In the genomic region with DNA sequence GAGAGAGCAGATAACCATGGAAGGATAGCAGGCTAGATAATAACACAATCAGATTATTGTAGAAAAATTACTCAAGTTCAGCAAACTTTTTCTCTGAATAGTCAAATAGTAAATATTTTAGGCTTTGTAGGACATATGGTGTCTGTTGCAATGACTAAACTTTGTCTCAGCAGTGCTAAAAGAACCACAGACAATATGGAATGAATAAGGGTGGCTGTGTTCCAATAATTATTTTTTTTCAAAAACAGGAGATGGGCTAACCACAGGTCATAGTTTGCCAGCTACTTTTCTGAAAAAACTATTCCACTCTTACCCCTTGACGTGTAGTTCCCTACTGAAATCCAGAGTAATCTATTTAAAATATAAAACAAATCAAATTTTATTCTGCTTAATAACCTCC, we compare ENCODE assay signal across 17 cellular contexts.
A peak's percentile ranks its signal among the peaks of the same experiment; 100 is the strongest.
DNase-seq lines count a peak whose midpoint lies in the region; ATAC-seq and TF ChIP-seq lines count a peak whose summit lies in the region.
"Had no signal": no experiment of that assay in that cellular context is flagged by ENCODE, and none has a peak within 500 bp of the region (broad histone marks: within the 10 kb centered on the region; RNA-seq: fewer than 3 reads in every experiment).

No MANE protein-coding gene starts in this region.

- H2AFZ ChIP-seq in PC-3 (ENCODE audit: low read length), result no peak overlapping the region

- no peaks in the 10 kb centered on the region for H3K9me2 ChIP-seq in PC-3 (replicated peaks; ENCODE audit: low read length)

- H3K79me2 ChIP-seq in PC-3 (ENCODE audit: low read length), result no peaks in the 10 kb centered on the region

- no peak for TF ChIP-seq CTCF in PC-3 (conservative IDR thresholded peaks at IDR 0.05; ENCODE audit: low read depth, low read length)

- POLR2A ChIA-PET in PC-3 (lab: Charles Lee; ENCODE audit: unreplicated experiment), result no interaction called here

- H3K4me3 ChIP-seq in PC-3 (ENCODE audit: low read length), result no peak overlapping the region
- no peak overlapping the region for H3K4me3 ChIP-seq in MG63
- H3K4me3 ChIP-seq: HAP-1 had no signal

- peak; percentile 4 for DNase-seq in AG08395 (ENCODE audit: low spot score)
- DNase-seq in GM04503 (ENCODE audit: low read depth), result peak; percentile 17
- peak; percentile 65 for DNase-seq in PC-3
- peak; percentile 20 for DNase-seq in fibroblast of peridontal ligament (ENCODE audit: extremely low read depth)
- no peak for DNase-seq in NCI-H774 (lab: John Stamatoyannopoulos, UW)
- no peak for DNase-seq in superior temporal gyrus (ENCODE audit: extremely low spot score)
- no peak for DNase-seq in MG63
- DNase-seq: 8988T; C1 segment of cervical spinal cord; CD4-positive, alpha-beta T cell; DMS153; DMS79 treated with DMSO at 0.1 percent for 48 hours; GDM1; IMR-90; KBM-7 had no signal

- peaks cover 5% of the 10 kb centered on the region; the same call in 1 of the 2 replicates for H3K4me1 ChIP-seq in PC-3 (ENCODE audit: insufficient read depth, low read length)
- H3K4me1 ChIP-seq: HAP-1 had no signal

- no peak overlapping the region; the same call in 1 of the 2 replicates for H3K27ac ChIP-seq in PC-3 (ENCODE audit: low read length)

- CTCF ChIA-PET in PC-3 (lab: Charles Lee), result no interaction called here

- H3K4me2 ChIP-seq in PC-3 (ENCODE audit: low read length), result no peak overlapping the region

- H3K9me3 ChIP-seq in PC-3 (ENCODE audit: low read length) (no peaks in the 10 kb centered on the region), MG63 (0 out of 2 replicates have a peak, but pooled peaks cover 3% of the 10 kb centered on the region)
- H3K9me3 ChIP-seq: HAP-1 had no signal

- no TSS peak for BruUV-seq in PC-3 (replicated peaks; lab: Mats Ljungman, UMichigan)

- H3F3A ChIP-seq in PC-3 (ENCODE audit: low read length, unreplicated experiment), result no peaks in the 10 kb centered on the region

- intact Hi-C loops in PC-3 (cut with micrococcal nuclease), result no loop called here

- H3K36me3 ChIP-seq in PC-3 (ENCODE audit: low read depth, low read length), result no peaks in the 10 kb centered on the region
- H3K36me3 ChIP-seq in MG63, result no peaks in the 10 kb centered on the region
- H3K36me3 ChIP-seq: HAP-1 had no signal

- H4K20me1 ChIP-seq in PC-3 (ENCODE audit: low read length), result no peaks in the 10 kb centered on the region

- H3K27me3 ChIP-seq in PC-3 (ENCODE audit: low read length), result no peaks in the 10 kb centered on the region
- no peaks in the 10 kb centered on the region for H3K27me3 ChIP-seq in MG63

- no peak for ATAC-seq in PC-3
- ATAC-seq in HG02885 (IDR thresholded peaks at IDR 0.05; ENCODE audit: poor library complexity, unreplicated experiment), result no peak

- no peak overlapping the region for H3K9ac ChIP-seq in PC-3 (ENCODE audit: low read length)

Comparison
In these comparisons a context has a peak if more than half of its experiments do, and no peak if none do; other contexts are left out.
1. DNase-seq: peak in AG08395 (single experiment), GM04503 (single experiment), PC-3 (single experiment) and fibroblast of peridontal ligament (single experiment); none in NCI-H774 (single experiment), superior temporal gyrus (single experiment) and MG63 (single experiment).